8 cellular contexts compared by ENCODE assay signal in the genomic region with DNA sequence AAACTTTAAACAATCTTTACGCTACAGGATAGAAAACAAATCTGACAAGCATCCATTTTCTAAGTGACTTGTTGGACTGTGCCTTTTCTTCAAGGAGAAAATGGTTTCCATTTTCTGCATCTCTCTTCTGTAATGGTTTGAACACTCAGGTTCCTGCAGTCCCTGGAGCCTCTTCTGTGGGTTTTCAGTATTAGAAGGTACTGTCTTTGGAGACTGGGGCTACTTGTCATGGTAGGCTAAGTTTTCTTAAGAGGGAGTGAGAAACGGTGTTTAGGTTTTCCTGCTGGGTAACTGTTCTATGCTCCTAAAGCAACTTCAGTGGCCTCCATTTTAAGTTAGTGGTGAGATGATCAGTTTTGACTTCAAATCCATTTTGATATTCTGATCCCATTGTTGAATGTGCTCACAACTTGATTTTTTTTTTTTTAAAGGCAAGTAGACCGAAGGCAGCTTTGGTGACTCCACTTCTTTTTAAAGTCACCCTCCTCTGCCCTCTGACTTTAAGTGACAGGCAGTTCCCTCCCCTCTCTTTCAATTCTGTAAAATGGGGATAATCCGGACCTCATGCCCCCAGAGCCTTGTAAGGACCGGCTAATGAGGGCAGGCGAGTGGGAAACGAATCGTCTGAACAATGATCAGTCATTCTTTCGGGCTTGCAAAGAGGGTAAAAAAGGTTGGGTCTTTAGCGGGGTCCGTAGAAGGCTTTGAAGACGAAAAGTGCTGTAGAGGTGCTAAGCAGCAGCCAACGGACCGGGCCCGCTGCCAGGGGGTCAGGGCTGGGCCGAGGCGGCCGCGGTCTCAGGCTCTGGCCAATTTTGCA. TPM values are rescaled to one million over a fixed set of nuclear protein-coding genes. Genes with fewer than 3 reads are reported as not detected.
DNase-seq lines count a peak whose midpoint lies in the region; ATAC-seq and TF ChIP-seq lines count a peak whose summit lies in the region.

No MANE protein-coding gene starts in this region.

- no peak for ATAC-seq in mucosa of descending colon
- ATAC-seq in GM18861 (IDR thresholded peaks at IDR 0.05; ENCODE audit: unreplicated experiment): no peak

- H3K27me3 ChIP-seq in brain microvascular endothelial cell (replicated peaks): no peaks in the 10 kb centered on the region

- peaks cover 45% of the 10 kb centered on the region for H3K4me1 Mint-ChIP-seq in CD14-positive monocyte

- H3K9me3 Mint-ChIP-seq in CD14-positive monocyte: peaks cover 0 to 2% (median 0%) of the 10 kb centered on the region in 7 donors

- H3K27ac ChIP-seq in KOPT-K1 (ENCODE audit: low read depth, low read length, poor library complexity, severe bottlenecking) (peak overlapping the region; percentile 100), brain microvascular endothelial cell (peak overlapping the region; percentile 88)

- no peak for DNase-seq in CD14-positive monocyte (ENCODE audit: low spot score)
- DNase-seq in brain microvascular endothelial cell: no peak
- no peak for DNase-seq in mucosa of descending colon
- DNase-seq in DMS153 (lab: John Stamatoyannopoulos, UW): no peak
- DNase-seq in NCI-H1048 (lab: John Stamatoyannopoulos, UW): no peak
- DNase-seq in DMS 273 (lab: John Stamatoyannopoulos, UW; ENCODE audit: unreplicated experiment): no peak

- H3K4me1 ChIP-seq in mucosa of descending colon (ENCODE audit: low read depth): peaks cover 44% of the 10 kb centered on the region

- H3K9me3 ChIP-seq in KOPT-K1 (ENCODE audit: insufficient read depth, low read length, poor library complexity, severe bottlenecking) (no peaks in the 10 kb centered on the region), mucosa of descending colon (no peaks in the 10 kb centered on the region)

- H3K4me3 ChIP-seq in brain microvascular endothelial cell (ENCODE audit: low read depth, low read length) (peak overlapping the region; percentile 71), mucosa of descending colon (peak overlapping the region; percentile 94)

- peaks cover under 1 to 3% of the 10 kb centered on the region in 2 donors for H3K36me3 Mint-ChIP-seq in CD14-positive monocyte

- no peaks in the 10 kb centered on the region for H3K27me3 Mint-ChIP-seq in CD14-positive monocyte (ENCODE audit: low read depth in 3 of 3)

- H3K4me3 Mint-ChIP-seq in CD14-positive monocyte: peak overlapping the region; percentile 82 to 90

- in situ Hi-C loops in brain microvascular endothelial cell (cut with HindIII; ENCODE audit: low pct_ligation_motif_present, low sequenced_read_pairs): no loop called here

- no peak for TF ChIP-seq CTCF in CD14-positive monocyte (IDR thresholded peaks at IDR 0.05)
- TF ChIP-seq CTCF in brain microvascular endothelial cell (IDR thresholded peaks at IDR 0.05; ENCODE audit: low read depth, low read length, missing control alignments): no peak
- no peak for TF ChIP-seq CTCF in mucosa of descending colon (IDR thresholded peaks at IDR 0.05)

- intact Hi-C loops in CD14-positive monocyte (cut with micrococcal nuclease) (loop anchor here (5.0 kb wide), 3 partner anchors 47 to 93 kb away; a partner anchor contains a TSS), mucosa of descending colon (cut with DNase I, micrococcal nuclease) (loop anchor here (5.0 to 10.0 kb wide), 2 partner anchors 90 to 92 kb away; a partner anchor contains a TSS)

- peaks cover 15% of the 10 kb centered on the region for H3K36me3 ChIP-seq in KOPT-K1 (ENCODE audit: insufficient read depth, low read length)
- H3K36me3 ChIP-seq in brain microvascular endothelial cell (replicated peaks): no peaks in the 10 kb centered on the region
- H3K36me3 ChIP-seq in mucosa of descending colon (ENCODE audit: low read depth): peaks cover 8% of the 10 kb centered on the region

- peak overlapping the region; percentile 56 to 98 (median 92) for H3K27ac Mint-ChIP-seq in CD14-positive monocyte

RNA-seq across cellular contexts. Expression of a gene that starts 1.0 kb away (rescaled TPM):
- 1 to 10 TPM; 6.6 to 9.5 TPM for polyA plus RNA-seq in CD14-positive monocyte
- total RNA-seq in mucosa of descending colon: 10 to 100 TPM; 59.9 to 81.2 (median 65.4) TPM
